8 cellular contexts compared by ENCODE assay signal in genomic region chr17:51153210-51154072, GRCh38. TPM values are rescaled to one million over a fixed set of nuclear protein-coding genes. Genes with fewer than 3 reads are reported as not detected.
DNase-seq lines count a peak whose midpoint lies in the region; ATAC-seq and TF ChIP-seq lines count a peak whose summit lies in the region.

NME1 (plus strand) TSS chr17:51153559; CDS start chr17:51155655, 2,096 bp downstream.

- no peak within 1 kb of the TSS for H3K27ac Mint-ChIP-seq in activated naive CD8-positive, alpha-beta T cell treated with anti-CD3 and anti-CD28 coated beads for 36 hours
- no peak within 1 kb of the TSS for H3K27ac Mint-ChIP-seq in osteocyte (ENCODE audit: unreplicated experiment)

- H3K27me3 Mint-ChIP-seq in activated naive CD8-positive, alpha-beta T cell treated with anti-CD3 and anti-CD28 coated beads for 36 hours: no peaks in the 10 kb centered on the region
- H3K27me3 Mint-ChIP-seq in osteocyte (ENCODE audit: unreplicated experiment): no peaks in the 10 kb centered on the region

- no peaks in the 10 kb centered on the region for H3K36me3 ChIP-seq in thyroid gland

- ATAC-seq in HG02610 (IDR thresholded peaks at IDR 0.05; ENCODE audit: unreplicated experiment): peak; percentile 93
- ATAC-seq in SK-N-SH treated with all-trans-retinoic acid at 6 μM for 48 hours: peak; percentile 95

- no peaks in the 10 kb centered on the region for H3K9me3 Mint-ChIP-seq in activated naive CD8-positive, alpha-beta T cell treated with anti-CD3 and anti-CD28 coated beads for 36 hours
- no peaks in the 10 kb centered on the region for H3K9me3 Mint-ChIP-seq in osteocyte (ENCODE audit: unreplicated experiment)

- DNase-seq in NCI-H1092 (lab: John Stamatoyannopoulos, UW): peak; percentile 98
- peak; percentile 98 for DNase-seq in activated naive CD8-positive, alpha-beta T cell treated with anti-CD3 and anti-CD28 coated beads for 36 hours
- DNase-seq in head of caudate nucleus: peak; percentile 94 to 99 (median 98)
- peak; percentile 99 for DNase-seq in osteocyte (ENCODE audit: extremely low spot score, unreplicated experiment)
- peak; percentile 96 to 98 for DNase-seq in thyroid gland

- H3K9me3 ChIP-seq in thyroid gland: no peaks in the 10 kb centered on the region

- no peak within 1 kb of the TSS for H3K4me3 Mint-ChIP-seq in activated naive CD8-positive, alpha-beta T cell treated with anti-CD3 and anti-CD28 coated beads for 36 hours
- H3K4me3 Mint-ChIP-seq in osteocyte (ENCODE audit: unreplicated experiment): no peak within 1 kb of the TSS

- intact Hi-C loops in head of caudate nucleus (cut with DNase I): loop anchor here (2.0 to 10.0 kb wide), 4 partner anchors 33 to 299 kb away; partner anchors contain the start of gene SPAG9
- intact Hi-C loops in thyroid gland (cut with DNase I): loop anchor here (5.0 kb wide), 1 partner anchor 151 kb away; no protein-coding TSS in a partner anchor

- TF ChIP-seq CTCF in GM12801 (IDR thresholded peaks at IDR 0.05; ENCODE audit: extremely low read depth, insufficient read length): peak; percentile 36
- peak; percentile 92 for TF ChIP-seq CTCF in osteocyte (IDR thresholded peaks at IDR 0.05)
- TF ChIP-seq CTCF in thyroid gland (IDR thresholded peaks at IDR 0.05): peak; percentile 39 to 94 (median 78)

- peak in 1 of 2 donors; percentile 48 for TF ChIP-seq POLR2A in thyroid gland (IDR thresholded peaks at IDR 0.05)

- peaks cover 14 to 16% of the 10 kb centered on the region in 2 donors for H3K4me1 ChIP-seq in thyroid gland

- H3K4me3 ChIP-seq in thyroid gland (replicated peaks in 1 of 3): peak within 1 kb of the TSS; percentile 36 to 64 (median 40)

- H3K4me1 Mint-ChIP-seq in activated naive CD8-positive, alpha-beta T cell treated with anti-CD3 and anti-CD28 coated beads for 36 hours: peaks cover 23% of the 10 kb centered on the region
- H3K4me1 Mint-ChIP-seq in osteocyte (ENCODE audit: unreplicated experiment): no peaks in the 10 kb centered on the region

- H3K36me3 Mint-ChIP-seq in activated naive CD8-positive, alpha-beta T cell treated with anti-CD3 and anti-CD28 coated beads for 36 hours: peaks cover 24% of the 10 kb centered on the region
- H3K36me3 Mint-ChIP-seq in osteocyte (ENCODE audit: unreplicated experiment): peaks cover 5% of the 10 kb centered on the region

- H3K27ac ChIP-seq in thyroid gland: peak within 1 kb of the TSS; percentile 88 to 95 (median 89)

- WGBS in thyroid gland, 2 donors: 0% methylated on average over 60 of the region's 60 CpGs

- H3K27me3 ChIP-seq in thyroid gland: no peaks in the 10 kb centered on the region

TF ChIP-seq in SK-N-SH treated with all-trans-retinoic acid at 6 μM for 48 hours, 23 proteins besides CTCF, POLR2A, EP300 and RAD21:
- TF ChIP-seq POU6F1 (CRISPR knock-in tag; IDR thresholded peaks at IDR 0.05; ENCODE audit: borderline replicate concordance, low read depth): peak; percentile 42; the same call in 1 of the 2 replicates
- TF ChIP-seq TSHZ2 (CRISPR knock-in tag; IDR thresholded peaks at IDR 0.05): 0 out of 2 replicates have a peak, but pooled peaks have one; percentile 9
- no peak for TF ChIP-seq ZNF70 (CRISPR knock-in tag; IDR thresholded peaks at IDR 0.05)
- 0 out of 2 replicates have a peak, but pooled peaks have one; percentile 47 for TF ChIP-seq SNAI2 (CRISPR knock-in tag; IDR thresholded peaks at IDR 0.05)
- peak; percentile 44; the same call in 1 of the 2 replicates for TF ChIP-seq ZFP3 (CRISPR knock-in tag; IDR thresholded peaks at IDR 0.05)
- 0 out of 2 replicates have a peak, but pooled peaks have one; percentile 27 for TF ChIP-seq TCF4 (CRISPR knock-in tag; IDR thresholded peaks at IDR 0.05; ENCODE audit: borderline replicate concordance)
- TF ChIP-seq ZNF565 (CRISPR knock-in tag; conservative IDR thresholded peaks at IDR 0.05; ENCODE audit: low read depth): no peak
TF ChIP-seq in SK-N-SH treated with all-trans-retinoic acid at 6 μM for 48 hours: peak in this region for 5.

RNA-seq across cellular contexts. Expression of gene NME1, which starts in this region (rescaled TPM):
- total RNA-seq in activated naive CD8-positive, alpha-beta T cell treated with anti-CD3 and anti-CD28 coated beads for 36 hours: 100 to 1,000 TPM; 409 to 418 TPM
- 77.7 and 77.8 TPM in 2 replicates for total RNA-seq in osteocyte
- 10 to 100 TPM; 28.5 to 50.9 (median 38.5) TPM for total RNA-seq in thyroid gland

Comparison
In these comparisons a context has a peak if more than half of its experiments do, and no peak if none do; other contexts are left out.
1. Peak in every context shown above with its lines: DNase-seq, ATAC-seq, H3K4me3 ChIP-seq and H3K27ac ChIP-seq.
2. CTCF ChIP-seq: peak in every context shown above with its lines; median percentile 92 in osteocyte; 78 in thyroid gland; 36 in GM12801.